1 cellular context compared by ENCODE assay signal in genomic region chr2:168614291-168615018, GRCh38.
TF ChIP-seq lines count a peak whose summit lies in the region.

No MANE protein-coding gene starts in this region.

TF ChIP-seq in SK-N-SH treated with all-trans-retinoic acid at 6 μM for 48 hours, 23 proteins besides CTCF, POLR2A, EP300 and RAD21 (continued from another document):
- no peak for TF ChIP-seq ZNF565 (CRISPR knock-in tag; conservative IDR thresholded peaks at IDR 0.05; ENCODE audit: low read depth)
- TF ChIP-seq ZFP30 (CRISPR knock-in tag; IDR thresholded peaks at IDR 0.05), result no peak
- TF ChIP-seq ZFP3 (CRISPR knock-in tag; IDR thresholded peaks at IDR 0.05), result no peak
- TF ChIP-seq, protein P1, sequence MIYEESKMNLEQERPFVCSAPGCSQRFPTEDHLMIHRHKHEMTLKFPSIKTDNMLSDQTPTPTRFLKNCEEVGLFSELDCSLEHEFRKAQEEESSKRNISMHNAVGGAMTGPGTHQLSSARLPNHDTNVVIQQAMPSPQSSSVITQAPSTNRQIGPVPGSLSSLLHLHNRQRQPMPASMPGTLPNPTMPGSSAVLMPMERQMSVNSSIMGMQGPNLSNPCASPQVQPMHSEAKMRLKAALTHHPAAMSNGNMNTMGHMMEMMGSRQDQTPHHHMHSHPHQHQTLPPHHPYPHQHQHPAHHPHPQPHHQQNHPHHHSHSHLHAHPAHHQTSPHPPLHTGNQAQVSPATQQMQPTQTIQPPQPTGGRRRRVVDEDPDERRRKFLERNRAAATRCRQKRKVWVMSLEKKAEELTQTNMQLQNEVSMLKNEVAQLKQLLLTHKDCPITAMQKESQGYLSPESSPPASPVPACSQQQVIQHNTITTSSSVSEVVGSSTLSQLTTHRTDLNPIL (CRISPR knock-in tag; IDR thresholded peaks at IDR 0.05; ENCODE audit: low read depth), result no peak
